22 cellular contexts compared by ENCODE assay signal in genomic region chr5:36521838-36522745, GRCh38.
A peak's percentile ranks its signal among the peaks of the same experiment; 100 is the strongest.
DNase-seq lines count a peak whose midpoint lies in the region; ATAC-seq, FAIRE-seq and TF ChIP-seq lines count a peak whose summit lies in the region.
"Had no signal": no experiment of that assay in that cellular context is flagged by ENCODE, and none has a peak within 500 bp of the region (broad histone marks: within the 10 kb centered on the region; RNA-seq: fewer than 3 reads in every experiment).

No MANE protein-coding gene starts in this region.

- no peak for TF ChIP-seq POLR2A in right lobe of liver (IDR thresholded peaks at IDR 0.05)
- no peak for TF ChIP-seq POLR2A in HepG2 (IDR thresholded peaks at IDR 0.05; ENCODE audit: insufficient read depth in 1 of 2, low read depth in 2 of 2, low read length in 2 of 2)

- CTCF ChIA-PET in HepG2 (lab: Yijun Ruan, JAX; ENCODE audit: low intra/inter-chr PET ratio, low total read pairs) = no interaction called here

- no TSS peak for BruUV-seq in HepG2 (replicated peaks; lab: Mats Ljungman, UMichigan)

- H3K4me3 ChIP-seq in right lobe of liver = no peak overlapping the region
- H3K4me3 ChIP-seq in HepG2 (replicated peaks in 1 of 3; ENCODE audit: insufficient read depth in 1 of 3, low read depth in 2 of 3, low read length in 3 of 3) = no peak overlapping the region
- no peak overlapping the region for H3K4me3 ChIP-seq in pancreas
- H3K4me3 ChIP-seq: BLaER1, hepatocyte had no signal

- H3K36me3 ChIP-seq in right lobe of liver = no peaks in the 10 kb centered on the region
- H3K36me3 ChIP-seq in HepG2 (replicated peaks in 1 of 2; ENCODE audit: control insufficient read depth in 1 of 2, insufficient read depth in 2 of 2, low read length in 2 of 2) = no peaks in the 10 kb centered on the region
- no peaks in the 10 kb centered on the region for H3K36me3 ChIP-seq in pancreas
- H3K36me3 ChIP-seq: BLaER1 had no signal

- TF ChIP-seq CTCF in right lobe of liver (IDR thresholded peaks at IDR 0.05) = no peak
- no peak for TF ChIP-seq CTCF in HepG2 (CRISPR knock-in tag; IDR thresholded peaks at IDR 0.05)
- no peak for TF ChIP-seq CTCF in pancreas (IDR thresholded peaks at IDR 0.05)

- TF ChIP-seq RAD21 in HepG2 (CRISPR knock-in tag; IDR thresholded peaks at IDR 0.05) = no peak

- WGBS in right lobe of liver (ENCODE audit: insufficient coverage, low coverage, low lambda C conversion rate, missing lambda C conversion rate) = 70% methylated on average over 5 of the region's 10 CpGs
- WGBS in HepG2 (ENCODE audit: low lambda C conversion rate) = 28% methylated on average over 5 of the region's 10 CpGs
- 62 to 79% methylated on average over 10 of the region's 10 CpGs for WGBS in pancreas, 2 donors

- H3K79me2 ChIP-seq in HepG2 (ENCODE audit: insufficient read depth, low read length) = no peaks in the 10 kb centered on the region
- H3K79me2 ChIP-seq: hepatocyte had no signal

- peak in 3 of 4 donors; percentile 26 to 60 (median 45) for ATAC-seq in right lobe of liver
- no peak for ATAC-seq in HepG2
- ATAC-seq in left cardiac atrium = peak; percentile 86 to 88
- peak in 3 of 4 donors; percentile 20 to 56 (median 42) for ATAC-seq in pancreas
- ATAC-seq: stimulated activated naive B cell treated with anti-CD40 and anti-IgM and Interleukin-4, amounts not matched to agents 10 μg/mL and 1 μg/mL and 100 μg/mL, for 72 hours had no signal

- no peak overlapping the region for H3K4me2 ChIP-seq in HepG2 (ENCODE audit: low read depth, low read length)
- H3K4me2 ChIP-seq: BLaER1, hepatocyte had no signal

- H2AFZ ChIP-seq in HepG2 (ENCODE audit: low read length) = no peak overlapping the region
- H2AFZ ChIP-seq: hepatocyte had no signal

- no peak overlapping the region for H3K27ac ChIP-seq in right lobe of liver
- no peak overlapping the region for H3K27ac ChIP-seq in HepG2 (ENCODE audit: extremely low read length, insufficient read depth, low read length)
- no peak overlapping the region for H3K27ac ChIP-seq in pancreas
- H3K27ac ChIP-seq: BLaER1, hepatocyte had no signal

- no peaks in the 10 kb centered on the region for H3K4me1 ChIP-seq in right lobe of liver
- H3K4me1 ChIP-seq in HepG2 (ENCODE audit: insufficient read depth, low read length) = no peaks in the 10 kb centered on the region
- no peaks in the 10 kb centered on the region for H3K4me1 ChIP-seq in pancreas
- H3K4me1 ChIP-seq: BLaER1 had no signal

- no peaks in the 10 kb centered on the region for H4K20me1 ChIP-seq in HepG2 (ENCODE audit: insufficient read depth, low read length)
- H4K20me1 ChIP-seq: BLaER1 had no signal

- intact Hi-C loops in right lobe of liver (cut with DNase I) (no loop called here), HepG2 (cut with micrococcal nuclease; ENCODE audit: unreplicated experiment) (no loop called here), left cardiac atrium (cut with DNase I) (no loop called here), pancreas (cut with DNase I) (no loop called here), posterior cingulate gyrus (cut with DNase I) (no loop called here)

- in situ Hi-C loops in HepG2 (cut with HindIII; ENCODE audit: extremely low pct_ligation_motif_present, low pct_unique_long_range_greater_than_20kb) = loop anchor here (25.0 kb wide), 1 partner anchor 260 kb away; no protein-coding TSS in a partner anchor

- no peak overlapping the region for H3K9ac ChIP-seq in HepG2 (ENCODE audit: insufficient read depth, low read depth, low read length)
- H3K9ac ChIP-seq: BLaER1 had no signal

- H3K27me3 ChIP-seq in right lobe of liver (no peaks in the 10 kb centered on the region), HepG2 (ENCODE audit: control insufficient read depth in 1 of 2, insufficient read depth in 2 of 2, low read length in 2 of 2) (peaks cover 1 to 5% of the 10 kb centered on the region in 2 experiments; a peak in 2 of 5 replicates), pancreas (no peaks in the 10 kb centered on the region)
- H3K27me3 ChIP-seq: BLaER1, hepatocyte had no signal

- POLR2A ChIA-PET in HepG2 (lab: Yijun Ruan, JAX) = no interaction called here

- H3K9me3 ChIP-seq in right lobe of liver = no peaks in the 10 kb centered on the region
- H3K9me3 ChIP-seq in HepG2 (ENCODE audit: low read length) = no peaks in the 10 kb centered on the region
- no peaks in the 10 kb centered on the region for H3K9me3 ChIP-seq in pancreas

- DNase-seq in right lobe of liver (no peak), HepG2 (ENCODE audit: low spot score) (no peak), left cardiac atrium (peak; percentile 30), pancreas (no peak), NOMO-1 (lab: John Stamatoyannopoulos, UW; ENCODE audit: unreplicated experiment in 2 of 2) (no peak), frontal cortex (ENCODE audit: low spot score in 2 of 2) (no peak), posterior cingulate gyrus (no peak)
- DNase-seq in stimulated activated CD4-positive, alpha-beta T cell treated with anti-CD3 and anti-CD28 coated beads, Interleukin-12 subunit alpha, Interleukin-12 subunit beta, amount 100 ng/mL, for 4 hours = no peak
- DNase-seq: activated CD4-positive, alpha-beta T cell treated with anti-CD3 and anti-CD28 coated beads for 1 hour; effector CD8-positive, alpha-beta T cell; kidney; NCI-H1092 treated with DMSO at 0.1 percent for 48 hours; NCI-H2081; NCI-H510A treated with DMSO at 0.1 percent for 48 hours; retina; stimulated activated naive B cell treated with anti-CD40 and anti-IgM and Interleukin-4, amounts not matched to agents 10 μg/mL and 1 μg/mL and 100 μg/mL, for 72 hours; T1000; trophoblast cell had no signal

- TF ChIP-seq EP300 in HepG2 (IDR thresholded peaks at IDR 0.05; ENCODE audit: low read depth in 2 of 2, low read length in 2 of 2) = no peak
- no peak for TF ChIP-seq EP300 in HepG2 (CRISPR knock-in tag; IDR thresholded peaks at IDR 0.05; ENCODE audit: borderline replicate concordance)

- FAIRE-seq in HepG2 (lab: Jason Lieb, UNC) = no peak
- no peak for FAIRE-seq in pancreas (lab: Jason Lieb, UNC)
- no peak for FAIRE-seq in frontal cortex (lab: Jason Lieb, UNC)
- FAIRE-seq: A204.1, D721Med, kidney had no signal

TF ChIP-seq in HepG2, 621 proteins besides CTCF, POLR2A, EP300 and RAD21 (continues in another document):
- TF ChIP-seq SIN3A (IDR thresholded peaks at IDR 0.05; ENCODE audit: borderline replicate concordance, low read depth, low read length) (no peak), ZNF691 (CRISPR knock-in tag; IDR thresholded peaks at IDR 0.05; ENCODE audit: borderline replicate concordance, low read depth) (no peak), CHCHD3 (CRISPR knock-in tag; IDR thresholded peaks at IDR 0.05) (no peak), ZNF550 (CRISPR knock-in tag; IDR thresholded peaks at IDR 0.05; ENCODE audit: borderline replicate concordance) (no peak), AHDC1 (CRISPR knock-in tag; IDR thresholded peaks at IDR 0.05; ENCODE audit: borderline replicate concordance) (no peak), PPARG (CRISPR knock-in tag; conservative IDR thresholded peaks at IDR 0.05) (no peak), ZNF460 (CRISPR knock-in tag; IDR thresholded peaks at IDR 0.05; ENCODE audit: borderline replicate concordance) (no peak), REXO4 (CRISPR knock-in tag; IDR thresholded peaks at IDR 0.05; ENCODE audit: borderline replicate concordance) (no peak)
